Comparison of ENCODE assay signal across 8 cellular contexts in genomic region chr11:61747389-61748285, GRCh38.
DNase-seq lines count a peak whose midpoint lies in the region; ATAC-seq and TF ChIP-seq lines count a peak whose summit lies in the region.

No MANE protein-coding gene starts in this region.

- H3K27me3 ChIP-seq in OCI-LY3 (ENCODE audit: low read depth, low read length): no peaks in the 10 kb centered on the region; the same call in 1 of the 2 replicates
- peaks cover 49% of the 10 kb centered on the region for H3K27me3 ChIP-seq in neutrophil

- ATAC-seq in HG02623 (IDR thresholded peaks at IDR 0.05; ENCODE audit: unreplicated experiment) (peak; percentile 56), GM18873 (IDR thresholded peaks at IDR 0.05; ENCODE audit: low FRiP score, unreplicated experiment) (no peak)

- H3K4me2 ChIP-seq in OCI-LY3 (ENCODE audit: low read length): peak overlapping the region; percentile 53

- TF ChIP-seq CTCF in OCI-LY3 (IDR thresholded peaks at IDR 0.05; ENCODE audit: low read depth, low read length): peak; percentile 96
- TF ChIP-seq CTCF in neutrophil (IDR thresholded peaks at IDR 0.05): peak; percentile 70

- H3K4me1 ChIP-seq in OCI-LY3 (ENCODE audit: low read length) (no peaks in the 10 kb centered on the region), neutrophil (ENCODE audit: control insufficient read depth in 1 of 2, insufficient read depth in 1 of 2, low read depth in 1 of 2, low read length in 1 of 2) (peaks cover 0 to 5% of the 10 kb centered on the region in 2 experiments)

- H3K9me3 ChIP-seq in OCI-LY3 (ENCODE audit: insufficient read depth, low read length): no peaks in the 10 kb centered on the region
- no peaks in the 10 kb centered on the region for H3K9me3 ChIP-seq in neutrophil

- DNase-seq in ELR (ENCODE audit: low read depth): peak; percentile 72
- peak; percentile 24 for DNase-seq in activated gamma-delta T cell treated with anti-CD3 and anti-CD28 coated beads, Interleukin-2, amount 50 U/mL, for 16 hours (ENCODE audit: low read depth)
- peak; percentile 90 for DNase-seq in globus pallidus (ENCODE audit: low spot score)
- DNase-seq in DMS79 treated with DMSO at 0.1 percent for 48 hours (lab: John Stamatoyannopoulos, UW): no peak

- H3K27ac ChIP-seq in OCI-LY3 (ENCODE audit: low read length): no peak overlapping the region
- no peak overlapping the region for H3K27ac ChIP-seq in neutrophil

- no peak overlapping the region for H3K9ac ChIP-seq in OCI-LY3 (ENCODE audit: low read length)

- H4K20me1 ChIP-seq in OCI-LY3 (ENCODE audit: insufficient read depth, low read length): no peaks in the 10 kb centered on the region

- H3K79me2 ChIP-seq in OCI-LY3 (ENCODE audit: low read length): no peaks in the 10 kb centered on the region

- H3K36me3 ChIP-seq in OCI-LY3 (replicated peaks; ENCODE audit: low read depth, low read length) (no peaks in the 10 kb centered on the region), neutrophil (no peaks in the 10 kb centered on the region)

- H3K4me3 ChIP-seq in OCI-LY3 (ENCODE audit: low read length): 0 out of 2 replicates have a peak overlapping the region, but pooled peaks have one; percentile 28
- H3K4me3 ChIP-seq in neutrophil (ENCODE audit: low read depth in 1 of 2, low read length in 1 of 2): no peak overlapping the region

- H2AFZ ChIP-seq in OCI-LY3 (ENCODE audit: low read depth, low read length): peak overlapping the region; percentile 74; the same call in 1 of the 2 replicates
